ENCODE assay signal across 20 cellular contexts in genomic region chr10:15069230-15069629, GRCh38. TPM values are rescaled to one million over a fixed set of nuclear protein-coding genes. Genes with fewer than 3 reads are reported as not detected.
DNase-seq lines count a peak whose midpoint lies in the region; ATAC-seq, FAIRE-seq and TF ChIP-seq lines count a peak whose summit lies in the region.
"Had no signal": no experiment of that assay in that cellular context is flagged by ENCODE, and none has a peak within 500 bp of the region (broad histone marks: within the 10 kb centered on the region; RNA-seq: fewer than 3 reads in every experiment).

No MANE protein-coding gene starts in this region.

- H3K4me3 ChIP-seq in HepG2 (replicated peaks in 1 of 3; ENCODE audit: insufficient read depth in 1 of 3, low read depth in 2 of 3, low read length in 3 of 3) (no peak overlapping the region), right lobe of liver (no peak overlapping the region)
- H3K4me3 ChIP-seq: HAP-1, Peyer's patch, SK-N-MC had no signal

- TF ChIP-seq CTCF in HepG2 (CRISPR knock-in tag; IDR thresholded peaks at IDR 0.05), result peak; percentile 27; the same call in 1 of the 2 replicates
- no peak for TF ChIP-seq CTCF in right lobe of liver (IDR thresholded peaks at IDR 0.05)
- 0 out of 2 replicates have a peak, but pooled peaks have one; percentile 9 for TF ChIP-seq CTCF in VCaP (conservative IDR thresholded peaks at IDR 0.05)
- TF ChIP-seq CTCF in foreskin keratinocyte (conservative IDR thresholded peaks at IDR 0.05), result no peak

- no peaks in the 10 kb centered on the region for H3K79me2 ChIP-seq in HepG2 (ENCODE audit: insufficient read depth, low read length)

- H4K20me1 ChIP-seq in HepG2 (ENCODE audit: insufficient read depth, low read length), result no peaks in the 10 kb centered on the region

- intact Hi-C loops in HepG2 (cut with micrococcal nuclease; ENCODE audit: unreplicated experiment) (no loop called here), right lobe of liver (cut with DNase I) (no loop called here)

- CTCF ChIA-PET in HepG2 (lab: Yijun Ruan, JAX; ENCODE audit: low intra/inter-chr PET ratio, low total read pairs), result no interaction called here

- H3K27ac ChIP-seq in HepG2 (ENCODE audit: extremely low read length, insufficient read depth, low read length) (no peak overlapping the region), right lobe of liver (no peak overlapping the region), VCaP (no peak overlapping the region), foreskin keratinocyte (no peak overlapping the region)
- H3K27ac ChIP-seq: Peyer's patch, SK-N-MC had no signal

- ATAC-seq in HepG2 (peak; percentile 90), right lobe of liver (no peak), foreskin keratinocyte (peak; percentile 24), GM18858 (IDR thresholded peaks at IDR 0.05; ENCODE audit: unreplicated experiment) (no peak), GM19452 (IDR thresholded peaks at IDR 0.05; ENCODE audit: unreplicated experiment) (no peak)

- TF ChIP-seq POLR2A in HepG2 (IDR thresholded peaks at IDR 0.05; ENCODE audit: insufficient read depth in 1 of 2, low read depth in 2 of 2, low read length in 2 of 2) (no peak), right lobe of liver (IDR thresholded peaks at IDR 0.05) (no peak)

- H3K9me3 ChIP-seq in HepG2 (ENCODE audit: low read length), result 0 out of 2 replicates have a peak, but pooled peaks cover 8% of the 10 kb centered on the region
- no peaks in the 10 kb centered on the region for H3K9me3 ChIP-seq in right lobe of liver
- H3K9me3 ChIP-seq: Peyer's patch had no signal

- 43% methylated on average over 4 of the region's 4 CpGs for WGBS in HepG2 (ENCODE audit: low lambda C conversion rate)
- WGBS in right lobe of liver (ENCODE audit: insufficient coverage, low coverage, low lambda C conversion rate, missing lambda C conversion rate), result 60% methylated on average over 3 of the region's 4 CpGs

- FAIRE-seq in HepG2 (lab: Jason Lieb, UNC), result no peak
- FAIRE-seq: G401.6, HTR-8/SVneo had no signal

- H3K4me1 ChIP-seq in HepG2 (ENCODE audit: insufficient read depth, low read length), result 0 out of 2 replicates have a peak, but pooled peaks cover 7% of the 10 kb centered on the region
- H3K4me1 ChIP-seq in right lobe of liver, result no peaks in the 10 kb centered on the region
- no peaks in the 10 kb centered on the region for H3K4me1 ChIP-seq in foreskin keratinocyte
- H3K4me1 ChIP-seq: HAP-1, Peyer's patch had no signal

- H3K9ac ChIP-seq in HepG2 (ENCODE audit: insufficient read depth, low read depth, low read length), result no peak overlapping the region

- H2AFZ ChIP-seq in HepG2 (ENCODE audit: low read length), result no peak overlapping the region

- DNase-seq in HepG2 (ENCODE audit: low spot score) (no peak), right lobe of liver (no peak), foreskin keratinocyte (no peak), NCI-H526 (lab: John Stamatoyannopoulos, UW) (no peak), amygdala (lab: John Stamatoyannopoulos, UW) (no peak)
- DNase-seq: C1 segment of cervical spinal cord, DND-41, NCI-H1417, NCI-H1930, NCI-H2171, Peyer's patch, Right ventricle myocardium superior had no signal

- H3K27me3 ChIP-seq in HepG2 (ENCODE audit: control insufficient read depth in 1 of 2, insufficient read depth in 2 of 2, low read length in 2 of 2) (no peaks in the 10 kb centered on the region), right lobe of liver (no peaks in the 10 kb centered on the region), foreskin keratinocyte (no peaks in the 10 kb centered on the region)
- H3K27me3 ChIP-seq: Peyer's patch had no signal

- TF ChIP-seq RAD21 in HepG2 (CRISPR knock-in tag; IDR thresholded peaks at IDR 0.05), result no peak

- no TSS peak for BruUV-seq in HepG2 (replicated peaks; lab: Mats Ljungman, UMichigan)

- POLR2A ChIA-PET in HepG2 (lab: Yijun Ruan, JAX), result no interaction called here

- H3K4me2 ChIP-seq in HepG2 (ENCODE audit: low read depth, low read length), result no peak overlapping the region

- H3K36me3 ChIP-seq in HepG2 (replicated peaks in 1 of 2; ENCODE audit: control insufficient read depth in 1 of 2, insufficient read depth in 2 of 2, low read length in 2 of 2) (no peaks in the 10 kb centered on the region), right lobe of liver (no peaks in the 10 kb centered on the region)
- H3K36me3 ChIP-seq: HAP-1, Peyer's patch had no signal

- in situ Hi-C loops in HepG2 (cut with HindIII; ENCODE audit: extremely low pct_ligation_motif_present, low pct_unique_long_range_greater_than_20kb), result no loop called here

- TF ChIP-seq EP300 in HepG2 (IDR thresholded peaks at IDR 0.05; ENCODE audit: low read depth in 2 of 2, low read length in 2 of 2), result no peak
- TF ChIP-seq EP300 in HepG2 (CRISPR knock-in tag; IDR thresholded peaks at IDR 0.05; ENCODE audit: borderline replicate concordance), result no peak

RNA-seq across cellular contexts. Expression of gene ACBD7, which starts 19.3 kb away (rescaled TPM):
- total RNA-seq in HepG2 (2016; rRNA removed; fragmentation: Illumina TruSeq; extraction: Trizol) (2.6 and 4.0 TPM in 2 replicates), right lobe of liver (under 1 TPM in 2 of 6 experiments, not detected in 4; 0.16 to 0.18 TPM), foreskin keratinocyte (0.07 and 0.20 TPM in 2 replicates)
- total RNA-seq in HepG2 (2016; cell fraction: cytosol; rRNA removed; fragmentation: Illumina TruSeq; extraction: Trizol; ENCODE audit: low read depth), result 0.51 and 0.53 TPM in 2 replicates
- total RNA-seq in HepG2 (2016; cell fraction: insoluble cytoplasmic fraction; rRNA removed; fragmentation: Illumina TruSeq; extraction: Trizol), result 3.0 and 3.6 TPM in 2 replicates
- 2.0 and 2.5 TPM in 2 replicates for total RNA-seq in HepG2 (2016; cell fraction: membrane; rRNA removed; fragmentation: Illumina TruSeq; extraction: Trizol)
- 0.75 and 2.1 TPM in 2 replicates for total RNA-seq in HepG2 (2016; cell fraction: nucleus; rRNA removed; fragmentation: Illumina TruSeq; extraction: Trizol)
- polyA plus RNA-seq in HepG2 (2011; rRNA removed) (1.1 and 1.4 TPM in 2 replicates), foreskin keratinocyte (not detected in 2 replicates)
- polyA plus RNA-seq in HepG2 (2011; cell fraction: cytosol; rRNA removed), result 0.86 and 1.0 TPM in 2 replicates
- 0.40 and 0.45 TPM in 2 replicates for polyA plus RNA-seq in HepG2 (2011; cell fraction: nucleus; rRNA removed)
- polyA plus RNA-seq in HepG2 (2012), result 1.1 and 2.4 TPM in 2 replicates
- 0.33 and 0.47 TPM in 2 replicates for polyA plus RNA-seq in HepG2 (2016; cell fraction: cytosol; fragmentation: Illumina TruSeq; extraction: Trizol; ENCODE audit: low read depth)
- 3.1 and 3.6 TPM in 2 replicates for polyA plus RNA-seq in HepG2 (2016; cell fraction: insoluble cytoplasmic fraction; fragmentation: Illumina TruSeq; extraction: Trizol; ENCODE audit: low read depth)
- 1.2 and 1.4 TPM in 2 replicates for polyA plus RNA-seq in HepG2 (2016; cell fraction: membrane; fragmentation: Illumina TruSeq; extraction: Trizol; ENCODE audit: low read depth)
- 0.85 and 1.2 TPM in 2 replicates for polyA plus RNA-seq in HepG2 (2016; cell fraction: nucleus; fragmentation: Illumina TruSeq; extraction: Trizol; ENCODE audit: insufficient read depth, low read depth)
- polyA minus RNA-seq in HepG2 (2011; rRNA and poly(A)+ RNA removed; ENCODE audit: low replicate concordance), result 0.21 and 0.90 TPM in 2 replicates
- polyA minus RNA-seq in HepG2 (2011; cell fraction: cytosol; rRNA and poly(A)+ RNA removed), result 0.59 and 2.2 TPM in 2 replicates
- polyA minus RNA-seq in HepG2 (2011; cell fraction: nucleus; rRNA and poly(A)+ RNA removed), result 1.8 and 2.0 TPM in 2 replicates
- total RNA-seq: Right ventricle myocardium superior had no signal

RNA-seq across cellular contexts. Expression of gene OLAH, which starts 25.5 kb away (rescaled TPM):
- total RNA-seq in HepG2 (2016; rRNA removed; fragmentation: Illumina TruSeq; extraction: Trizol) (not detected in 2 replicates), right lobe of liver (1 to 10 TPM in 1 of 6 experiments, not detected in 5; 1.2 TPM), foreskin keratinocyte (not detected in 2 replicates)
- total RNA-seq in HepG2 (2016; cell fraction: cytosol; rRNA removed; fragmentation: Illumina TruSeq; extraction: Trizol; ENCODE audit: low read depth), result not detected in 2 replicates
- total RNA-seq in HepG2 (2016; cell fraction: insoluble cytoplasmic fraction; rRNA removed; fragmentation: Illumina TruSeq; extraction: Trizol), result not detected in 2 replicates
- not detected in 2 replicates for total RNA-seq in HepG2 (2016; cell fraction: membrane; rRNA removed; fragmentation: Illumina TruSeq; extraction: Trizol)
- total RNA-seq in HepG2 (2016; cell fraction: nucleus; rRNA removed; fragmentation: Illumina TruSeq; extraction: Trizol), result not detected in 2 replicates
- polyA plus RNA-seq in HepG2 (2011; rRNA removed) (0.13 and 0.51 TPM in 2 replicates), foreskin keratinocyte (0.03 TPM in 1 of 2 replicates, not detected in the other)
- polyA plus RNA-seq in HepG2 (2011; cell fraction: cytosol; rRNA removed), result 0.12 and 0.19 TPM in 2 replicates
- not detected in 2 replicates for polyA plus RNA-seq in HepG2 (2011; cell fraction: nucleus; rRNA removed)
- polyA plus RNA-seq in HepG2 (2012), result 0.09 and 0.59 TPM in 2 replicates
- not detected in 2 replicates for polyA plus RNA-seq in HepG2 (2016; cell fraction: cytosol; fragmentation: Illumina TruSeq; extraction: Trizol; ENCODE audit: low read depth)
- not detected in 2 replicates for polyA plus RNA-seq in HepG2 (2016; cell fraction: insoluble cytoplasmic fraction; fragmentation: Illumina TruSeq; extraction: Trizol; ENCODE audit: low read depth)
- not detected in 2 replicates for polyA plus RNA-seq in HepG2 (2016; cell fraction: membrane; fragmentation: Illumina TruSeq; extraction: Trizol; ENCODE audit: low read depth)
- not detected in 2 replicates for polyA plus RNA-seq in HepG2 (2016; cell fraction: nucleus; fragmentation: Illumina TruSeq; extraction: Trizol; ENCODE audit: insufficient read depth, low read depth)
- polyA minus RNA-seq in HepG2 (2011; rRNA and poly(A)+ RNA removed; ENCODE audit: low replicate concordance), result 0.51 TPM in 1 of 2 replicates, not detected in the other
- not detected in 2 replicates for polyA minus RNA-seq in HepG2 (2011; cell fraction: cytosol; rRNA and poly(A)+ RNA removed)
- polyA minus RNA-seq in HepG2 (2011; cell fraction: nucleus; rRNA and poly(A)+ RNA removed), result not detected in 2 replicates
- total RNA-seq: A172, Peyer's patch had no signal

RNA-seq across cellular contexts. Expression of gene RPP38, which starts 27.9 kb away (rescaled TPM):
- 16.4 and 17.7 TPM in 2 replicates for total RNA-seq in HepG2 (2016; rRNA removed; fragmentation: Illumina TruSeq; extraction: Trizol)
- 10.8 and 11.2 TPM in 2 replicates for total RNA-seq in HepG2 (2016; cell fraction: cytosol; rRNA removed; fragmentation: Illumina TruSeq; extraction: Trizol; ENCODE audit: low read depth)
- 15.4 and 17.2 TPM in 2 replicates for total RNA-seq in HepG2 (2016; cell fraction: insoluble cytoplasmic fraction; rRNA removed; fragmentation: Illumina TruSeq; extraction: Trizol)
- 14.8 and 16.0 TPM in 2 replicates for total RNA-seq in HepG2 (2016; cell fraction: membrane; rRNA removed; fragmentation: Illumina TruSeq; extraction: Trizol)
- total RNA-seq in HepG2 (2016; cell fraction: nucleus; rRNA removed; fragmentation: Illumina TruSeq; extraction: Trizol), result 9.0 and 9.2 TPM in 2 replicates
- 11.7 TPM in 2 replicates for polyA plus RNA-seq in HepG2 (2011; rRNA removed)
- polyA plus RNA-seq in HepG2 (2011; cell fraction: cytosol; rRNA removed), result 10.2 and 13.0 TPM in 2 replicates
- polyA plus RNA-seq in HepG2 (2011; cell fraction: nucleus; rRNA removed), result 4.3 and 6.1 TPM in 2 replicates
- 10.0 and 11.5 TPM in 2 replicates for polyA plus RNA-seq in HepG2 (2012)
- 8.4 and 12.5 TPM in 2 replicates for polyA plus RNA-seq in HepG2 (2016; cell fraction: cytosol; fragmentation: Illumina TruSeq; extraction: Trizol; ENCODE audit: low read depth)
- 19.6 and 21.6 TPM in 2 replicates for polyA plus RNA-seq in HepG2 (2016; cell fraction: insoluble cytoplasmic fraction; fragmentation: Illumina TruSeq; extraction: Trizol; ENCODE audit: low read depth)
- 12.4 and 12.7 TPM in 2 replicates for polyA plus RNA-seq in HepG2 (2016; cell fraction: membrane; fragmentation: Illumina TruSeq; extraction: Trizol; ENCODE audit: low read depth)
- 17.0 and 18.6 TPM in 2 replicates for polyA plus RNA-seq in HepG2 (2016; cell fraction: nucleus; fragmentation: Illumina TruSeq; extraction: Trizol; ENCODE audit: insufficient read depth, low read depth)
- polyA minus RNA-seq in HepG2 (2011; rRNA and poly(A)+ RNA removed; ENCODE audit: low replicate concordance), result 7.3 and 14.4 TPM in 2 replicates
- polyA minus RNA-seq in HepG2 (2011; cell fraction: cytosol; rRNA and poly(A)+ RNA removed), result 4.8 and 6.3 TPM in 2 replicates
- polyA minus RNA-seq in HepG2 (2011; cell fraction: nucleus; rRNA and poly(A)+ RNA removed), result 4.1 and 5.8 TPM in 2 replicates
- 1 to 10 TPM; 5.4 to 9.4 (median 6.9) TPM for total RNA-seq in right lobe of liver
- 26.5 and 27.8 TPM in 2 replicates for total RNA-seq in foreskin keratinocyte
- polyA plus RNA-seq in foreskin keratinocyte, result 28.8 and 29.1 TPM in 2 replicates

Comparison
In these comparisons a context has a peak if more than half of its experiments do, and no peak if none do; other contexts are left out.
1. ATAC-seq: peak in HepG2 (single experiment) and foreskin keratinocyte (single experiment); none in right lobe of liver (0 of 4), GM18858 (single experiment) and GM19452 (single experiment).
2. CTCF ChIP-seq: peak in HepG2 (single experiment) and VCaP (single experiment); none in right lobe of liver (0 of 4) and foreskin keratinocyte (single experiment).